ENCODE assay signal across 19 cellular contexts in genomic region chr5:145981612-145982571, GRCh38. TPM values are rescaled to one million over a fixed set of nuclear protein-coding genes. Genes with fewer than 3 reads are reported as not detected.
DNase-seq lines count a peak whose midpoint lies in the region; ATAC-seq, FAIRE-seq and TF ChIP-seq lines count a peak whose summit lies in the region.
"Had no signal": no experiment of that assay in that cellular context is flagged by ENCODE, and none has a peak within 500 bp of the region (broad histone marks: within the 10 kb centered on the region; RNA-seq: fewer than 3 reads in every experiment).

No MANE protein-coding gene starts in this region.

- no peaks in the 10 kb centered on the region for H3K9me3 Mint-ChIP-seq in progenitor cell of endocrine pancreas (ENCODE audit: low read depth)
- H3K9me3 Mint-ChIP-seq: CD4-positive, alpha-beta T cell; central memory CD8-positive, alpha-beta T cell; mesothelial cell of epicardium; stimulated activated memory B cell treated with anti-CD40 and anti-IgM and Interleukin-4, amounts not matched to agents 10 μg/mL and 1 μg/mL and 100 μg/mL, for 72 hours had no signal

- H3K4me3 ChIP-seq in epithelial cell of esophagus (ENCODE audit: low read length) = no peak overlapping the region

- H3K4me3 Mint-ChIP-seq in progenitor cell of endocrine pancreas (ENCODE audit: low read depth) = no peak overlapping the region
- H3K4me3 Mint-ChIP-seq: activated CD8-positive, alpha-beta T cell treated with anti-CD3 and anti-CD28 coated beads, Interleukin-2, amount 10 ng/mL, durations not matched to agents 7 days and 5 days; CD4-positive, alpha-beta T cell; central memory CD8-positive, alpha-beta T cell; mesothelial cell of epicardium; stimulated activated memory B cell treated with anti-CD40 and anti-IgM and Interleukin-4, amounts not matched to agents 10 μg/mL and 1 μg/mL and 100 μg/mL, for 72 hours had no signal

- no peaks in the 10 kb centered on the region for H3K27me3 Mint-ChIP-seq in progenitor cell of endocrine pancreas

- ATAC-seq in HG02610 (IDR thresholded peaks at IDR 0.05; ENCODE audit: unreplicated experiment) = no peak
- ATAC-seq: activated CD8-positive, alpha-beta T cell treated with anti-CD3 and anti-CD28 coated beads, Interleukin-2, amount 10 ng/mL, durations not matched to agents 7 days and 5 days; stimulated activated memory B cell treated with anti-CD40 and anti-IgM and Interleukin-4, amounts not matched to agents 10 μg/mL and 1 μg/mL and 100 μg/mL, for 72 hours had no signal

- DNase-seq in Caki2 (ENCODE audit: low read depth) (peak; percentile 85), NCI-H1048 (lab: John Stamatoyannopoulos, UW) (peak; percentile 48), epithelial cell of esophagus (ENCODE audit: low read depth) (peak; percentile 85), progenitor cell of endocrine pancreas (ENCODE audit: low spot score, unreplicated experiment) (no peak), D721Med (ENCODE audit: insufficient read length, low spot score) (no peak), HK-2 (ENCODE audit: unreplicated experiment) (no peak), OCI-M1 (lab: John Stamatoyannopoulos, UW) (no peak)
- DNase-seq: activated CD8-positive, alpha-beta T cell treated with anti-CD3 and anti-CD28 coated beads, Interleukin-2, amount 10 ng/mL, durations not matched to agents 7 days and 5 days; CD4-positive, alpha-beta T cell; KBM-7; posterior cingulate gyrus; RPMI8226; stimulated activated CD4-positive, alpha-beta T cell treated with anti-CD3 and anti-CD28 coated beads, Interleukin-2, amount 100 ng/mL, for 48 hours; T-helper 9 cell had no signal

- peaks cover 62% of the 10 kb centered on the region for H3K4me1 Mint-ChIP-seq in progenitor cell of endocrine pancreas (ENCODE audit: low read depth)
- H3K4me1 Mint-ChIP-seq: central memory CD8-positive, alpha-beta T cell; stimulated activated memory B cell treated with anti-CD40 and anti-IgM and Interleukin-4, amounts not matched to agents 10 μg/mL and 1 μg/mL and 100 μg/mL, for 72 hours had no signal

- no peaks in the 10 kb centered on the region for H3K36me3 Mint-ChIP-seq in progenitor cell of endocrine pancreas (ENCODE audit: insufficient read depth)
- H3K36me3 Mint-ChIP-seq: mesothelial cell of epicardium; stimulated activated memory B cell treated with anti-CD40 and anti-IgM and Interleukin-4, amounts not matched to agents 10 μg/mL and 1 μg/mL and 100 μg/mL, for 72 hours had no signal

- FAIRE-seq in D721Med (lab: Jason Lieb, UNC) = no peak
- FAIRE-seq: endothelial cell of umbilical vein had no signal

- in situ Hi-C loops in Caki2 (cut with HindIII; ENCODE audit: low pct_unique_long_range_greater_than_20kb, low sequenced_read_pairs) = no loop called here

- peak overlapping the region; percentile 73 for H3K27ac Mint-ChIP-seq in progenitor cell of endocrine pancreas
- H3K27ac Mint-ChIP-seq: activated CD8-positive, alpha-beta T cell treated with anti-CD3 and anti-CD28 coated beads, Interleukin-2, amount 10 ng/mL, durations not matched to agents 7 days and 5 days; CD4-positive, alpha-beta T cell; mesothelial cell of epicardium; stimulated activated memory B cell treated with anti-CD40 and anti-IgM and Interleukin-4, amounts not matched to agents 10 μg/mL and 1 μg/mL and 100 μg/mL, for 72 hours had no signal

- TF ChIP-seq CTCF in epithelial cell of esophagus (IDR thresholded peaks at IDR 0.05; ENCODE audit: insufficient read depth, low read depth, low read length, missing control alignments) (no peak), progenitor cell of endocrine pancreas (IDR thresholded peaks at IDR 0.05; ENCODE audit: unreplicated experiment) (no peak), D721Med (IDR thresholded peaks at IDR 0.05; ENCODE audit: insufficient read depth, missing control alignments) (no peak)

RNA-seq across cellular contexts. Expression of gene SH3RF2, which starts 45.5 kb away (rescaled TPM):
- total RNA-seq in Caki2 (2014; rRNA removed; shearing (Covaris generic); ENCODE audit: low replicate concordance) = 4.0 and 11.0 TPM in 2 replicates
- 16.7 and 17.6 TPM in 2 replicates for total RNA-seq in progenitor cell of endocrine pancreas
- total RNA-seq: activated CD8-positive, alpha-beta T cell treated with anti-CD3 and anti-CD28 coated beads, Interleukin-2, amount 10 ng/mL, durations not matched to agents 7 days and 5 days had no signal

Comparison
In these comparisons a context has a peak if more than half of its experiments do, and no peak if none do; other contexts are left out.
1. DNase-seq: peak in Caki2 (single experiment), NCI-H1048 (single experiment) and epithelial cell of esophagus (single experiment); none in progenitor cell of endocrine pancreas (single experiment), D721Med (single experiment), HK-2 (single experiment) and OCI-M1 (single experiment).